Comparison of ENCODE assay signal across 1 cellular context in the genomic region with DNA sequence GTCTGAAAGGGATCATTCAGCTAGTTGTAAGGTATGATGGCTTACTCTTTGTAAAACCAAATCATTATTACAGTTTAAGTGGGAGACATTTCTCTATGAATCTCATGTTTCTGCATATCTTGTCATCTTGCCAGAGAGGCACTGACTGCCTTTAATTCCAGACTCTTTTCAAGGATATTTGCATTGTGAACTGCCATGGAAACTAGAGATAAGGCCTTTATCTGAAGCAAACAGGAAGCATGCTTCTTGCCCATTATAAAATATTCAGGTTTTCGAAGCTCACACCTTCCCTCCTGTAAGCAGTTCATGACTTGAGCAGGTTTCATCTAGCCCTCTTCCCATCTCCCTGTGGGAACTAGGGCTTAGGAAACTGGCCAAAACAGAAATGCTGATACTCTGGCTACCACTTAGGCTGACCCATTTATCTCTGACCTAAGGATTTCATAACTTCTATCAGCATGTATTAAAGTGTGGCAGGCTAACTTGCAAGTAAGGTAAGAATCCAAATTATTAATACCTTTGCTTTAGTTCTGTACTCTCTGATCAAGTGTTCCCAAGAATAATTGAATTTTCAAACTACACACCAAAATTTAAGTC.
TF ChIP-seq lines count a peak whose summit lies in the region.

No MANE protein-coding gene starts in this region.

TF ChIP-seq in IMR-90, 13 proteins besides CTCF, POLR2A, EP300 and RAD21:
- TF ChIP-seq CEBPB (IDR thresholded peaks at IDR 0.05; ENCODE audit: low read depth, low read length) = no peak
- no peak for TF ChIP-seq FOS (IDR thresholded peaks at IDR 0.05; ENCODE audit: low read depth, low read length)
- no peak for TF ChIP-seq NFE2L2 (IDR thresholded peaks at IDR 0.05; ENCODE audit: low read depth, low read length)
- no peak for TF ChIP-seq RFX5 (IDR thresholded peaks at IDR 0.05; ENCODE audit: low read depth, low read length)
- no peak for TF ChIP-seq MAFK (IDR thresholded peaks at IDR 0.05; ENCODE audit: low read depth, low read length)
- TF ChIP-seq RCOR1 (IDR thresholded peaks at IDR 0.05; ENCODE audit: insufficient replicate concordance, low read length) = no peak
- TF ChIP-seq ELK1 (IDR thresholded peaks at IDR 0.05; ENCODE audit: borderline replicate concordance, low read depth, low read length) = no peak
- TF ChIP-seq BHLHE40 (IDR thresholded peaks at IDR 0.05; ENCODE audit: low read depth, low read length) = no peak
- no peak for TF ChIP-seq SMC3 (IDR thresholded peaks at IDR 0.05; ENCODE audit: low read depth, low read length)
- TF ChIP-seq USF2 (IDR thresholded peaks at IDR 0.05; ENCODE audit: low read depth, low read length) = no peak
- TF ChIP-seq CHD1 (IDR thresholded peaks at IDR 0.05; ENCODE audit: low read depth, low read length) = no peak
